ENCODE assay signal across 18 cellular contexts in genomic region chr12:120159509-120160237, GRCh38. TPM values are rescaled to one million over a fixed set of nuclear protein-coding genes. Genes with fewer than 3 reads are reported as not detected.
DNase-seq lines count a peak whose midpoint lies in the region; ATAC-seq, FAIRE-seq and TF ChIP-seq lines count a peak whose summit lies in the region.
"Had no signal": no experiment of that assay in that cellular context is flagged by ENCODE, and none has a peak within 500 bp of the region (broad histone marks: within the 10 kb centered on the region; RNA-seq: fewer than 3 reads in every experiment).

No MANE protein-coding gene starts in this region.

- DNase-seq in activated CD4-positive, alpha-beta memory T cell treated with anti-CD3 and anti-CD28 coated beads for 36 hours, result no peak
- DNase-seq in activated CD4-positive, alpha-beta memory T cell treated with anti-CD3 and anti-CD28 coated beads, Interleukin-2, amount 10 ng/mL, durations not matched to agents 7 days and 5 days, result no peak
- DNase-seq in IMR-90, result no peak
- no peak for DNase-seq in heart right ventricle
- DNase-seq in neural progenitor cell (ENCODE audit: low spot score), result no peak
- no peak for DNase-seq in trophoblast cell
- no peak for DNase-seq in HTR-8/SVneo (ENCODE audit: insufficient read length, low spot score)
- no peak for DNase-seq in HT-29 (ENCODE audit: low spot score)
- DNase-seq: CD8-positive, alpha-beta T cell; GM23248; KG1; NCI-H1417 treated with DMSO at 0.1 percent for 48 hours; NCI-H2171; NCI-H446; RPMI8226 had no signal

- no peaks in the 10 kb centered on the region for H3K9me3 Mint-ChIP-seq in activated CD4-positive, alpha-beta memory T cell treated with anti-CD3 and anti-CD28 coated beads for 36 hours
- H3K9me3 Mint-ChIP-seq in activated CD4-positive, alpha-beta memory T cell treated with anti-CD3 and anti-CD28 coated beads, Interleukin-2, amount 10 ng/mL, durations not matched to agents 7 days and 5 days, result no peaks in the 10 kb centered on the region
- H3K9me3 Mint-ChIP-seq in neural progenitor cell, result no peaks in the 10 kb centered on the region
- H3K9me3 Mint-ChIP-seq: CD8-positive, alpha-beta T cell had no signal

- H3K4me2 ChIP-seq in IMR-90 (ENCODE audit: low read depth, low read length) (no peak overlapping the region), neural progenitor cell (no peak overlapping the region), trophoblast cell (ENCODE audit: low read length) (no peak overlapping the region)

- FAIRE-seq in HTR-8/SVneo (lab: Jason Lieb, UNC), result no peak

- no peak overlapping the region for H3K56ac ChIP-seq in IMR-90 (ENCODE audit: extremely low read depth, insufficient read depth, low read length)

- no peak overlapping the region for H3K4me3 Mint-ChIP-seq in activated CD4-positive, alpha-beta memory T cell treated with anti-CD3 and anti-CD28 coated beads for 36 hours
- H3K4me3 Mint-ChIP-seq in activated CD4-positive, alpha-beta memory T cell treated with anti-CD3 and anti-CD28 coated beads, Interleukin-2, amount 10 ng/mL, durations not matched to agents 7 days and 5 days, result no peak overlapping the region
- H3K4me3 Mint-ChIP-seq in neural progenitor cell, result no peak overlapping the region
- H3K4me3 Mint-ChIP-seq: CD8-positive, alpha-beta T cell had no signal

- BruUV-seq in IMR-90 (replicated peaks; lab: Mats Ljungman, UMichigan), result no TSS peak

- H4K5ac ChIP-seq in IMR-90 (ENCODE audit: low read depth, low read length), result no peak overlapping the region

- no peak overlapping the region for H2BK15ac ChIP-seq in IMR-90 (ENCODE audit: low read depth, low read length)

- ATAC-seq in IMR-90 (ENCODE audit: low read depth) (no peak), heart right ventricle (peak in 5 of 8 donors; percentile 17 to 83 (median 53))
- ATAC-seq: CD8-positive, alpha-beta T cell; HCT116 had no signal

- H3K4me1 ChIP-seq in IMR-90 (ENCODE audit: control insufficient read depth, insufficient read depth, low read length), result no peaks in the 10 kb centered on the region
- H3K4me1 ChIP-seq in heart right ventricle, result no peaks in the 10 kb centered on the region
- no peaks in the 10 kb centered on the region for H3K4me1 ChIP-seq in neural progenitor cell
- no peaks in the 10 kb centered on the region for H3K4me1 ChIP-seq in trophoblast cell (ENCODE audit: control insufficient read depth in 1 of 2, insufficient read depth in 2 of 2, low read length in 2 of 2)
- H3K4me1 ChIP-seq: BE2C had no signal

- CTCF ChIA-PET in activated CD4-positive, alpha-beta memory T cell treated with anti-CD3 and anti-CD28 coated beads for 36 hours (lab: Charles Lee), result no interaction called here
- CTCF ChIA-PET in activated CD4-positive, alpha-beta memory T cell treated with anti-CD3 and anti-CD28 coated beads, Interleukin-2, amount 10 ng/mL, durations not matched to agents 7 days and 5 days (lab: Charles Lee), result interaction anchor here (0.9 kb wide), 1 partner anchor 153 kb away, joined by 3 read pairs; no protein-coding TSS in a partner anchor
- CTCF ChIA-PET in IMR-90 (lab: Yijun Ruan, JAX), result no interaction called here

- in situ Hi-C loops in IMR-90 (cut with MboI; ENCODE audit: low sequenced_read_pairs), result no loop called here

- H3K4ac ChIP-seq in IMR-90 (ENCODE audit: low read depth, low read length), result no peak overlapping the region
- H3K4ac ChIP-seq in trophoblast cell (ENCODE audit: low read depth, low read length), result no peak overlapping the region

- H3K36me3 ChIP-seq in IMR-90 (ENCODE audit: control insufficient read depth, insufficient read depth, low read length) (peaks cover 87% of the 10 kb centered on the region), heart right ventricle (peaks cover 11 to 100% (median 97%) of the 10 kb centered on the region in 9 donors), neural progenitor cell (no peaks in the 10 kb centered on the region), trophoblast cell (ENCODE audit: control insufficient read depth in 1 of 2, insufficient read depth in 2 of 2, low read length in 2 of 2) (peaks cover 81 to 92% of the 10 kb centered on the region in 2 experiments)

- no peak for TF ChIP-seq RAD21 in IMR-90 (IDR thresholded peaks at IDR 0.05; ENCODE audit: low read length)

- H3K79me1 ChIP-seq in IMR-90 (ENCODE audit: low read depth in 1 of 2, low read length in 2 of 2), result peaks cover 9 to 15% of the 10 kb centered on the region in 2 experiments; a peak in 2 of 4 replicates
- no peaks in the 10 kb centered on the region for H3K79me1 ChIP-seq in trophoblast cell (ENCODE audit: low read length)

- H4K20me1 ChIP-seq in IMR-90 (ENCODE audit: insufficient read depth, low read length) (peaks cover 7% of the 10 kb centered on the region), neural progenitor cell (ENCODE audit: low read depth) (no peaks in the 10 kb centered on the region)

- no peak overlapping the region for H2BK12ac ChIP-seq in trophoblast cell (ENCODE audit: low read length)

- peak overlapping the region; percentile 21 for H2AFZ ChIP-seq in IMR-90 (replicated peaks; ENCODE audit: low read length, poor library complexity)
- H2AFZ ChIP-seq in neural progenitor cell (replicated peaks), result no peak overlapping the region
- H2AFZ ChIP-seq in trophoblast cell (ENCODE audit: insufficient read depth, low read length, poor library complexity), result no peak overlapping the region
- H2AFZ ChIP-seq: GM23248 had no signal

- no peaks in the 10 kb centered on the region for H3K4me1 Mint-ChIP-seq in activated CD4-positive, alpha-beta memory T cell treated with anti-CD3 and anti-CD28 coated beads for 36 hours (ENCODE audit: low read depth)
- H3K4me1 Mint-ChIP-seq in activated CD4-positive, alpha-beta memory T cell treated with anti-CD3 and anti-CD28 coated beads, Interleukin-2, amount 10 ng/mL, durations not matched to agents 7 days and 5 days, result peaks cover 19% of the 10 kb centered on the region
- no peaks in the 10 kb centered on the region for H3K4me1 Mint-ChIP-seq in neural progenitor cell

- POLR2A ChIA-PET in activated CD4-positive, alpha-beta memory T cell treated with anti-CD3 and anti-CD28 coated beads for 36 hours (lab: Charles Lee), result interaction anchor here (0.6 kb wide), 1 partner anchor 460 kb away, joined by 4 read pairs; no protein-coding TSS in a partner anchor
- POLR2A ChIA-PET in activated CD4-positive, alpha-beta memory T cell treated with anti-CD3 and anti-CD28 coated beads, Interleukin-2, amount 10 ng/mL, durations not matched to agents 7 days and 5 days (lab: Charles Lee), result interaction anchor here (0.6 to 2.0 kb wide), 4 partner anchors 41 to 142 kb away, joined by 3 to 5 read pairs (median 4); partner anchors contain the start of genes RAB35, RNU4-2 and RPLP0
- POLR2A ChIA-PET in IMR-90 (lab: Charles Lee; ENCODE audit: unreplicated experiment), result no interaction called here

- H3K9me3 ChIP-seq in IMR-90 (ENCODE audit: control insufficient read depth, insufficient read depth, low read length) (no peaks in the 10 kb centered on the region), heart right ventricle (no peaks in the 10 kb centered on the region), neural progenitor cell (ENCODE audit: low read depth) (no peaks in the 10 kb centered on the region), trophoblast cell (ENCODE audit: insufficient read depth, low read depth, low read length) (peaks cover 4% of the 10 kb centered on the region)
- H3K9me3 ChIP-seq: BE2C had no signal

- no peak for TF ChIP-seq POLR2A in IMR-90 (IDR thresholded peaks at IDR 0.05; ENCODE audit: low read depth, low read length)

- H3K23ac ChIP-seq in IMR-90 (ENCODE audit: low read depth, low read length), result no peak overlapping the region
- no peak overlapping the region for H3K23ac ChIP-seq in trophoblast cell (ENCODE audit: low read length)

- H3F3A ChIP-seq in neural progenitor cell (ENCODE audit: low read depth), result no peaks in the 10 kb centered on the region

- H2AK9ac ChIP-seq in IMR-90 (replicated peaks; ENCODE audit: low read depth, low read length, poor library complexity), result peak overlapping the region; percentile 39

- dilution Hi-C loops in IMR-90 (cut with HindIII; ENCODE audit: low sequenced_read_pairs, unreplicated experiment), result no loop called here

- H3K9me1 ChIP-seq in IMR-90 (ENCODE audit: insufficient read depth, low read length), result no peaks in the 10 kb centered on the region

- H4K91ac ChIP-seq in IMR-90 (ENCODE audit: insufficient read depth, low read depth, low read length) (no peak overlapping the region), trophoblast cell (ENCODE audit: low read depth, low read length) (no peak overlapping the region)

- peaks cover 67% of the 10 kb centered on the region for H3K36me3 Mint-ChIP-seq in activated CD4-positive, alpha-beta memory T cell treated with anti-CD3 and anti-CD28 coated beads for 36 hours
- H3K36me3 Mint-ChIP-seq in activated CD4-positive, alpha-beta memory T cell treated with anti-CD3 and anti-CD28 coated beads, Interleukin-2, amount 10 ng/mL, durations not matched to agents 7 days and 5 days (ENCODE audit: low read depth), result peaks cover 76% of the 10 kb centered on the region
- H3K36me3 Mint-ChIP-seq in neural progenitor cell, result peaks cover 30% of the 10 kb centered on the region

- no peaks in the 10 kb centered on the region for H3K79me2 ChIP-seq in neural progenitor cell (ENCODE audit: low read depth)
- no peaks in the 10 kb centered on the region for H3K79me2 ChIP-seq in trophoblast cell (ENCODE audit: control insufficient read depth, insufficient read depth, low read length, poor library complexity)

- H3K4me3 ChIP-seq in IMR-90 (ENCODE audit: insufficient read depth, low read depth, low read length) (no peak overlapping the region), heart right ventricle (no peak overlapping the region), neural progenitor cell (no peak overlapping the region), trophoblast cell (ENCODE audit: low read depth, low read length) (no peak overlapping the region)
- H3K4me3 ChIP-seq: GM23248 had no signal

- no peaks in the 10 kb centered on the region for H3K27me3 ChIP-seq in IMR-90 (ENCODE audit: control insufficient read depth, insufficient read depth, low read length)
- no peaks in the 10 kb centered on the region for H3K27me3 ChIP-seq in heart right ventricle
- H3K27me3 ChIP-seq in neural progenitor cell, result no peaks in the 10 kb centered on the region
- no peaks in the 10 kb centered on the region for H3K27me3 ChIP-seq in trophoblast cell (ENCODE audit: insufficient read depth, low read length)
- H3K27me3 ChIP-seq: BE2C had no signal

- TF ChIP-seq CTCF in IMR-90 (conservative IDR thresholded peaks at IDR 0.05; ENCODE audit: low read depth, low read length) (no peak), heart right ventricle (IDR thresholded peaks at IDR 0.05) (no peak), neural progenitor cell (IDR thresholded peaks at IDR 0.05) (no peak)

- H2BK5ac ChIP-seq in IMR-90 (ENCODE audit: low read depth, low read length, poor library complexity, severe bottlenecking), result no peak overlapping the region
- H2BK5ac ChIP-seq in trophoblast cell (ENCODE audit: low read depth, low read length, poor library complexity), result no peak overlapping the region

- H4K12ac ChIP-seq in trophoblast cell (ENCODE audit: low read depth, low read length), result no peak overlapping the region

- H4K8ac ChIP-seq in IMR-90 (ENCODE audit: low read depth in 2 of 2, low read length in 2 of 2), result no peak overlapping the region
- H4K8ac ChIP-seq in trophoblast cell (ENCODE audit: low read depth, low read length), result no peak overlapping the region

- no peaks in the 10 kb centered on the region for H3K27me3 Mint-ChIP-seq in activated CD4-positive, alpha-beta memory T cell treated with anti-CD3 and anti-CD28 coated beads for 36 hours
- no peaks in the 10 kb centered on the region for H3K27me3 Mint-ChIP-seq in activated CD4-positive, alpha-beta memory T cell treated with anti-CD3 and anti-CD28 coated beads, Interleukin-2, amount 10 ng/mL, durations not matched to agents 7 days and 5 days
- H3K27me3 Mint-ChIP-seq in neural progenitor cell (ENCODE audit: insufficient read depth, low read depth), result no peaks in the 10 kb centered on the region

- no peak overlapping the region for H2BK20ac ChIP-seq in IMR-90 (ENCODE audit: low read depth, low read length)

- H3K14ac ChIP-seq in IMR-90 (replicated peaks; ENCODE audit: low read depth, low read length), result no peak overlapping the region
- no peak overlapping the region for H3K14ac ChIP-seq in trophoblast cell (ENCODE audit: low read length)

- WGBS in IMR-90 (ENCODE audit: extremely low coverage in 2 of 2, insufficient read length in 1 of 2), 2 experiments, result 100% methylated on average over 5 of the region's 12 CpGs; no CpG with 5 or more reads in 1 of the 2 experiments
- WGBS in heart right ventricle, 2 donors, result 83 to 92% methylated on average over 12 of the region's 12 CpGs
- WGBS in trophoblast cell (ENCODE audit: extremely low coverage, insufficient coverage, insufficient read length), result no CpG with 5 or more reads among the region's 12 CpGs

- H2AK5ac ChIP-seq in IMR-90 (ENCODE audit: low read depth, low read length) (no peak overlapping the region), trophoblast cell (ENCODE audit: low read length) (no peak overlapping the region)

- peak overlapping the region; percentile 45 for H3K27ac Mint-ChIP-seq in activated CD4-positive, alpha-beta memory T cell treated with anti-CD3 and anti-CD28 coated beads for 36 hours
- no peak overlapping the region for H3K27ac Mint-ChIP-seq in activated CD4-positive, alpha-beta memory T cell treated with anti-CD3 and anti-CD28 coated beads, Interleukin-2, amount 10 ng/mL, durations not matched to agents 7 days and 5 days
- peak overlapping the region; percentile 53 for H3K27ac Mint-ChIP-seq in neural progenitor cell
- H3K27ac Mint-ChIP-seq: CD8-positive, alpha-beta T cell had no signal

- intact Hi-C loops in activated CD4-positive, alpha-beta memory T cell treated with anti-CD3 and anti-CD28 coated beads for 36 hours (cut with micrococcal nuclease), result no loop called here
- intact Hi-C loops in IMR-90 (cut with micrococcal nuclease), result no loop called here
- intact Hi-C loops in heart right ventricle (cut with DNase I), result no loop called here

- H3K9ac ChIP-seq in IMR-90 (ENCODE audit: low read depth, low read length), result no peak overlapping the region
- H3K9ac ChIP-seq in neural progenitor cell, result no peak overlapping the region
- no peak overlapping the region for H3K9ac ChIP-seq in trophoblast cell (ENCODE audit: low read length)
- H3K9ac ChIP-seq: GM23248 had no signal

- H2BK120ac ChIP-seq in IMR-90 (ENCODE audit: low read depth, low read length), result no peak overlapping the region
- H2BK120ac ChIP-seq in trophoblast cell (ENCODE audit: insufficient read depth, low read length, poor library complexity), result no peak overlapping the region

- H3K27ac ChIP-seq in IMR-90 (ENCODE audit: insufficient read depth, low read length) (no peak overlapping the region), heart right ventricle (no peak overlapping the region), neural progenitor cell (no peak overlapping the region), trophoblast cell (ENCODE audit: low read depth, low read length) (no peak overlapping the region)
- H3K27ac ChIP-seq: GM23248, HL-60 had no signal

- H3K18ac ChIP-seq in IMR-90 (ENCODE audit: low read depth, low read length), result no peak overlapping the region
- H3K18ac ChIP-seq in trophoblast cell (ENCODE audit: low read length), result no peak overlapping the region

RNA-seq across cellular contexts. Expression of gene GCN1, which starts 34.8 kb away (rescaled TPM):
- 100 to 1,000 TPM; 121 TPM for total RNA-seq in activated CD4-positive, alpha-beta memory T cell treated with anti-CD3 and anti-CD28 coated beads for 36 hours
- 10 to 100 TPM; 86.0 to 94.3 TPM for total RNA-seq in activated CD4-positive, alpha-beta memory T cell treated with anti-CD3 and anti-CD28 coated beads, Interleukin-2, amount 10 ng/mL, durations not matched to agents 7 days and 5 days
- total RNA-seq in IMR-90 (2012; rRNA removed), result 65.8 and 77.6 TPM in 2 replicates
- polyA plus RNA-seq in IMR-90 (2012; rRNA removed), result 57.8 and 76.1 TPM in 2 replicates
- 28.3 and 50.4 TPM in 2 replicates for polyA plus RNA-seq in IMR-90 (2012; cell fraction: cytosol; rRNA removed)
- 74.2 and 147 TPM in 2 replicates for polyA plus RNA-seq in IMR-90 (2012; cell fraction: nucleus; rRNA removed; ENCODE audit: low replicate concordance)
- total RNA-seq in heart right ventricle, result 10 to 100 TPM; 30.4 to 41.3 (median 35.0) TPM
- 10 to 100 TPM in 1 of 2 donors, 1 to 10 TPM in 1; 9.7 to 17.2 TPM for polyA plus RNA-seq in heart right ventricle
- total RNA-seq in neural progenitor cell (ENCODE audit: low replicate concordance), result 60.9 and 74.3 TPM in 2 replicates
- polyA plus RNA-seq in trophoblast cell (2013), result 41.3 and 42.4 TPM in 2 replicates
- 217 and 227 TPM in 2 replicates for total RNA-seq in HT-29 (2014; rRNA removed; shearing (Covaris generic))

RNA-seq across cellular contexts. Expression of gene RPLP0, which starts 41.2 kb away (rescaled TPM):
- 1,000 to 10,000 TPM; 4,273 to 4,368 TPM for total RNA-seq in activated CD4-positive, alpha-beta memory T cell treated with anti-CD3 and anti-CD28 coated beads for 36 hours
- 1,000 to 10,000 TPM; 1,823 to 1,853 TPM for total RNA-seq in activated CD4-positive, alpha-beta memory T cell treated with anti-CD3 and anti-CD28 coated beads, Interleukin-2, amount 10 ng/mL, durations not matched to agents 7 days and 5 days
- total RNA-seq in IMR-90 (2012; rRNA removed) (4,496 and 5,401 TPM in 2 replicates), heart right ventricle (1,000 to 10,000 TPM in 1 of 10 donors, 100 to 1,000 TPM in 9; 578 to 1,255 (median 694) TPM), neural progenitor cell (ENCODE audit: low replicate concordance) (7,069 and 9,364 TPM in 2 replicates)
- polyA plus RNA-seq in IMR-90 (2012; rRNA removed) (5,590 and 6,356 TPM in 2 replicates), heart right ventricle (1,000 to 10,000 TPM in 1 of 2 donors, 100 to 1,000 TPM in 1; 852 to 3,129 TPM)
- 2,244 and 4,987 TPM in 2 replicates for polyA plus RNA-seq in IMR-90 (2012; cell fraction: cytosol; rRNA removed)
- 1,556 and 2,037 TPM in 2 replicates for polyA plus RNA-seq in IMR-90 (2012; cell fraction: nucleus; rRNA removed; ENCODE audit: low replicate concordance)
- polyA plus RNA-seq in trophoblast cell (2013), result 2,531 and 2,584 TPM in 2 replicates
- total RNA-seq in HT-29 (2014; rRNA removed; shearing (Covaris generic)), result 5,263 and 5,354 TPM in 2 replicates

RNA-seq across cellular contexts. Expression of gene RAB35, which starts 43.1 kb away (rescaled TPM):
- 10 to 100 TPM; 62.1 to 66.4 TPM for total RNA-seq in activated CD4-positive, alpha-beta memory T cell treated with anti-CD3 and anti-CD28 coated beads for 36 hours
- total RNA-seq in activated CD4-positive, alpha-beta memory T cell treated with anti-CD3 and anti-CD28 coated beads, Interleukin-2, amount 10 ng/mL, durations not matched to agents 7 days and 5 days, result 10 to 100 TPM; 78.5 to 84.0 TPM
- total RNA-seq in IMR-90 (2012; rRNA removed) (32.6 and 35.0 TPM in 2 replicates), heart right ventricle (10 to 100 TPM; 15.4 to 33.6 (median 24.3) TPM), neural progenitor cell (ENCODE audit: low replicate concordance) (17.5 and 24.5 TPM in 2 replicates)
- polyA plus RNA-seq in IMR-90 (2012; rRNA removed) (47.6 and 49.6 TPM in 2 replicates), heart right ventricle (10 to 100 TPM; 13.3 to 24.1 TPM)
- polyA plus RNA-seq in IMR-90 (2012; cell fraction: cytosol; rRNA removed), result 31.2 and 45.6 TPM in 2 replicates
- polyA plus RNA-seq in IMR-90 (2012; cell fraction: nucleus; rRNA removed; ENCODE audit: low replicate concordance), result 64.2 and 73.1 TPM in 2 replicates
- polyA plus RNA-seq in trophoblast cell (2013), result 46.0 and 48.9 TPM in 2 replicates
- total RNA-seq in HT-29 (2014; rRNA removed; shearing (Covaris generic)), result 46.1 and 53.4 TPM in 2 replicates
